Comparison of ENCODE assay signal across 8 cellular contexts in the genomic region with DNA sequence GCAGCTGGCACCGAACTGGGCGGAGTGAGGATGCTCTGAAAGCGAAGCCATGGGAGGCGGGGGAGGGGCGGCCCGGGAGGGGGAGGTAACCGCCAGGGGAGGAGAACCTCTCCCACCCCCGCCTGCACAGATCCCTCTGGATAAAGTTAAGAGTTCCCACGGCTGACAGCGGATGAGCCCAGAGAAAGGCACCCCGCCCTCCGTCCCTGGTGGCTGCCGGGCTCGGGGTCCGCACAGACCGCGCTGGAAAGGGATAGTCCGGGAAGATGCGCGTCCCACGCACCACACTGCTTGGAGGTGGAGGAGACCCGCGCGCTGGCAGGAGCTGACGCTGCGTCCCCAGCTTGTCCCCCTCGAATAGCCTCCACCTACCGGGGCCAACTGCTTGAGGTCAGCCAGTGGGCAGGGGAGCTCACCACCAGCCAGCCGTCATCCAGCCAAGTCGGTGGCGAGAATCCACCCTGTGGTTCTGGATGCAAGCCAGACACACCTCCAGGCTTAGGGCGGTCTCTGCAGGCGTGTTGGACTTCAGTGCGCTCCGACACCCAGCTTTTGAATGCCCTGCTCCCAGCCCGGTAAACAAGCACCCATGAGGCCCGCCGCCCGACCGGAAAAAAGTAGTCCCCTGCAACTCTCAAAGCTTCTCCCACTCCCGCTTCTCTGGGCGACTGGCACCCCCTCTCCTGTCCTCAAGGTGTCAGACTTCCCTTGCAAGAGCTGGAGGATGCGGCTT. TPM values are rescaled to one million over a fixed set of nuclear protein-coding genes. Genes with fewer than 3 reads are reported as not detected.
DNase-seq lines count a peak whose midpoint lies in the region; ATAC-seq, FAIRE-seq and TF ChIP-seq lines count a peak whose summit lies in the region.

Gene TRPC4 (minus strand): TSS at position 17 of the 733 bp plus-strand sequence. CDS start 86,439 bp downstream, outside the sequence.

- no peak for FAIRE-seq in D721Med (lab: Jason Lieb, UNC)

- DNase-seq in D721Med (ENCODE audit: insufficient read length, low spot score) (no peak), LNCaP clone FGC (ENCODE audit: low read depth) (peak; percentile 11), left cardiac atrium (peak; percentile 33), progenitor cell of endocrine pancreas (ENCODE audit: low spot score, unreplicated experiment) (peak; percentile 49)
- no peak for DNase-seq in activated naive CD8-positive, alpha-beta T cell treated with anti-CD3 and anti-CD28 coated beads, Interleukin-2, amount 10 ng/mL, durations not matched to agents 7 days and 5 days
- DNase-seq in activated CD4-positive, CD25-positive, alpha-beta regulatory T cell treated with anti-CD3 and anti-CD28 coated beads, Interleukin-2, amount 50 U/mL, for 72 hours: no peak

- H3K36me3 Mint-ChIP-seq in activated naive CD8-positive, alpha-beta T cell treated with anti-CD3 and anti-CD28 coated beads, Interleukin-2, amount 10 ng/mL, durations not matched to agents 7 days and 5 days: no peaks in the 10 kb centered on the region
- H3K36me3 Mint-ChIP-seq in progenitor cell of endocrine pancreas (ENCODE audit: insufficient read depth): no peaks in the 10 kb centered on the region

- ATAC-seq in activated naive CD8-positive, alpha-beta T cell treated with anti-CD3 and anti-CD28 coated beads, Interleukin-2, amount 10 ng/mL, durations not matched to agents 7 days and 5 days (ENCODE audit: low read depth): no peak
- ATAC-seq in left cardiac atrium: peak; percentile 47 to 81
- no peak for ATAC-seq in GM19397 (IDR thresholded peaks at IDR 0.05; ENCODE audit: unreplicated experiment)
- no peak for ATAC-seq in GM21381 (IDR thresholded peaks at IDR 0.05; ENCODE audit: unreplicated experiment)

- no peak within 1 kb of the TSS for H3K4me3 Mint-ChIP-seq in activated naive CD8-positive, alpha-beta T cell treated with anti-CD3 and anti-CD28 coated beads, Interleukin-2, amount 10 ng/mL, durations not matched to agents 7 days and 5 days
- peak within 1 kb of the TSS; percentile 89 for H3K4me3 Mint-ChIP-seq in progenitor cell of endocrine pancreas (ENCODE audit: low read depth)

- peak; percentile 10 for TF ChIP-seq CTCF in D721Med (IDR thresholded peaks at IDR 0.05; ENCODE audit: insufficient read depth, missing control alignments)
- peak; percentile 77 for TF ChIP-seq CTCF in LNCaP clone FGC (IDR thresholded peaks at IDR 0.05; ENCODE audit: control insufficient read depth, extremely low read depth, insufficient read depth)
- TF ChIP-seq CTCF in progenitor cell of endocrine pancreas (IDR thresholded peaks at IDR 0.05; ENCODE audit: unreplicated experiment): peak; percentile 73

- H3K4me1 Mint-ChIP-seq in activated naive CD8-positive, alpha-beta T cell treated with anti-CD3 and anti-CD28 coated beads, Interleukin-2, amount 10 ng/mL, durations not matched to agents 7 days and 5 days: no peaks in the 10 kb centered on the region
- peaks cover 32% of the 10 kb centered on the region for H3K4me1 Mint-ChIP-seq in progenitor cell of endocrine pancreas (ENCODE audit: low read depth)

- H3K27me3 Mint-ChIP-seq in activated naive CD8-positive, alpha-beta T cell treated with anti-CD3 and anti-CD28 coated beads, Interleukin-2, amount 10 ng/mL, durations not matched to agents 7 days and 5 days: peaks cover 35% of the 10 kb centered on the region
- H3K27me3 Mint-ChIP-seq in progenitor cell of endocrine pancreas: peaks cover 17% of the 10 kb centered on the region

- POLR2A ChIA-PET in activated naive CD8-positive, alpha-beta T cell treated with anti-CD3 and anti-CD28 coated beads, Interleukin-2, amount 10 ng/mL, durations not matched to agents 7 days and 5 days (lab: Charles Lee): no interaction called here

- H3K27ac Mint-ChIP-seq in activated naive CD8-positive, alpha-beta T cell treated with anti-CD3 and anti-CD28 coated beads, Interleukin-2, amount 10 ng/mL, durations not matched to agents 7 days and 5 days: peak within 1 kb of the TSS; percentile 3
- peak within 1 kb of the TSS; percentile 93 for H3K27ac Mint-ChIP-seq in progenitor cell of endocrine pancreas

- no peak within 1 kb of the TSS for H3K4me3 ChIP-seq in LNCaP clone FGC (ENCODE audit: low read depth, low read length)

- intact Hi-C loops in left cardiac atrium (cut with DNase I): loop anchor here in 1 of 2 donors (10.0 kb wide), 1 partner anchor 665 kb away; no protein-coding TSS in a partner anchor

- no peaks in the 10 kb centered on the region for H3K9me3 Mint-ChIP-seq in activated naive CD8-positive, alpha-beta T cell treated with anti-CD3 and anti-CD28 coated beads, Interleukin-2, amount 10 ng/mL, durations not matched to agents 7 days and 5 days
- no peaks in the 10 kb centered on the region for H3K9me3 Mint-ChIP-seq in progenitor cell of endocrine pancreas (ENCODE audit: low read depth)

RNA-seq across cellular contexts. Expression of gene TRPC4, which starts in this region (rescaled TPM):
- not detected for total RNA-seq in activated naive CD8-positive, alpha-beta T cell treated with anti-CD3 and anti-CD28 coated beads, Interleukin-2, amount 10 ng/mL, durations not matched to agents 7 days and 5 days
- total RNA-seq in left cardiac atrium: 1 to 10 TPM; 1.3 to 1.4 TPM
- total RNA-seq in progenitor cell of endocrine pancreas: 4.2 and 5.3 TPM in 2 replicates

Comparison
In these comparisons a context has a peak if more than half of its experiments do, and no peak if none do; other contexts are left out.
1. DNase-seq: peak in LNCaP clone FGC (single experiment), left cardiac atrium (single experiment) and progenitor cell of endocrine pancreas (single experiment); none in D721Med (single experiment), activated naive CD8-positive, alpha-beta T cell treated with anti-CD3 and anti-CD28 coated beads, Interleukin-2, amount 10 ng/mL, durations not matched to agents 7 days and 5 days (single experiment) and activated CD4-positive, CD25-positive, alpha-beta regulatory T cell treated with anti-CD3 and anti-CD28 coated beads, Interleukin-2, amount 50 U/mL, for 72 hours (single experiment).
2. CTCF ChIP-seq: peak in every context shown above with its lines; median percentile 77 in LNCaP clone FGC; 73 in progenitor cell of endocrine pancreas; 10 in D721Med.
3. ATAC-seq: peak in left cardiac atrium (2 of 2); none in activated naive CD8-positive, alpha-beta T cell treated with anti-CD3 and anti-CD28 coated beads, Interleukin-2, amount 10 ng/mL, durations not matched to agents 7 days and 5 days (single experiment), GM19397 (single experiment) and GM21381 (single experiment).